12 cellular contexts compared by ENCODE assay signal in the genomic region with DNA sequence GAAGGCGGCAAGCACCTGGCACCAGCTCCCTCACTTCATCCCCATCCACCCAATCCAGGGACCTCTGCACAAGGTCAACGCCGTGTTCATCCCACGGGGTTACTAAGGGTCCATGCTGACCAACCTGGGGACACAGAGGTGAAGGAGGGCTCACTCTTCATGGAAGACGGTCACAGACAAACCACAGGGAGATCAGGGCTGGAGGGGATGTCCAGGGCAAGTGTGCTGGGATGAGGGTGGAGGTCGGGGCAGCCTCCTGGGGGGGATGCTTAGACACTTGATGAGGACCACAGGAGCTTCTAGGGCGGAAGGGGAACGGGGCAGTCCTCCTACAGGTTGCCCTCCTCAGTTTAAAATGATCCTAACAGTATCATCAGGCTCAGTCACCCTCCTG. TPM values are rescaled to one million over a fixed set of nuclear protein-coding genes. Genes with fewer than 3 reads are reported as not detected.
DNase-seq lines count a peak whose midpoint lies in the region; ATAC-seq and TF ChIP-seq lines count a peak whose summit lies in the region.
"Had no signal": no experiment of that assay in that cellular context is flagged by ENCODE, and none has a peak within 500 bp of the region (broad histone marks: within the 10 kb centered on the region; RNA-seq: fewer than 3 reads in every experiment).

No MANE protein-coding gene starts in this region.

- H3K27ac Mint-ChIP-seq in activated naive CD8-positive, alpha-beta T cell treated with anti-CD3 and anti-CD28 coated beads, Interleukin-2, amount 50 U/mL, for 24 hours: peak overlapping the region; percentile 90
- H3K27ac Mint-ChIP-seq in natural killer cell (peak overlapping the region; percentile 89 to 95), chondrocyte (ENCODE audit: unreplicated experiment) (no peak overlapping the region)
- H3K27ac Mint-ChIP-seq: HFFc6 had no signal

- DNase-seq in left cardiac atrium (peak; percentile 8), Right ventricle myocardium inferior (ENCODE audit: missing footprints) (no peak), natural killer cell (no peak), chondrocyte (ENCODE audit: low spot score) (no peak), NCI-H345 treated with DMSO at 0.1 percent for 48 hours (lab: John Stamatoyannopoulos, UW; ENCODE audit: unreplicated experiment) (no peak), NCI-H524 (lab: John Stamatoyannopoulos, UW) (no peak)
- no peak for DNase-seq in activated naive CD8-positive, alpha-beta T cell treated with anti-CD3 and anti-CD28 coated beads, Interleukin-2, amount 50 U/mL, for 24 hours
- DNase-seq: C1 segment of cervical spinal cord; effector CD8-positive, alpha-beta T cell; HFFc6; NCI-H1930 had no signal

- peaks cover 90% of the 10 kb centered on the region for H3K4me1 Mint-ChIP-seq in activated naive CD8-positive, alpha-beta T cell treated with anti-CD3 and anti-CD28 coated beads, Interleukin-2, amount 50 U/mL, for 24 hours
- peaks cover 87 to 88% of the 10 kb centered on the region in 2 donors for H3K4me1 Mint-ChIP-seq in natural killer cell
- peaks cover 22% of the 10 kb centered on the region for H3K4me1 Mint-ChIP-seq in chondrocyte (ENCODE audit: low read depth)

- H3K36me3 Mint-ChIP-seq in activated naive CD8-positive, alpha-beta T cell treated with anti-CD3 and anti-CD28 coated beads, Interleukin-2, amount 50 U/mL, for 24 hours (ENCODE audit: low read depth): peaks cover 31% of the 10 kb centered on the region
- H3K36me3 Mint-ChIP-seq in natural killer cell (peaks cover 7% of the 10 kb centered on the region), chondrocyte (ENCODE audit: low read depth) (peaks cover 17% of the 10 kb centered on the region)

- TF ChIP-seq CTCF in natural killer cell (IDR thresholded peaks at IDR 0.05) (no peak), chondrocyte (IDR thresholded peaks at IDR 0.05) (no peak)

- intact Hi-C loops in left cardiac atrium (cut with DNase I): no loop called here
- intact Hi-C loops in Right ventricle myocardium inferior (cut with DNase I): no loop called here
- intact Hi-C loops in natural killer cell (cut with micrococcal nuclease): no loop called here

- H3K9me3 Mint-ChIP-seq in activated naive CD8-positive, alpha-beta T cell treated with anti-CD3 and anti-CD28 coated beads, Interleukin-2, amount 50 U/mL, for 24 hours: no peaks in the 10 kb centered on the region
- no peaks in the 10 kb centered on the region for H3K9me3 Mint-ChIP-seq in natural killer cell
- no peaks in the 10 kb centered on the region for H3K9me3 Mint-ChIP-seq in chondrocyte (ENCODE audit: low read depth)
- H3K9me3 Mint-ChIP-seq: HFFc6 had no signal

- no peak for ATAC-seq in left cardiac atrium
- ATAC-seq in Right ventricle myocardium inferior: no peak
- no peak for ATAC-seq in activated naive CD8-positive, alpha-beta T cell treated with anti-CD3 and anti-CD28 coated beads, Interleukin-2, amount 50 U/mL, for 24 hours
- no peak for ATAC-seq in natural killer cell
- no peak for ATAC-seq in GM21529 (IDR thresholded peaks at IDR 0.05; ENCODE audit: unreplicated experiment)

- peaks cover 2% of the 10 kb centered on the region for H3K27me3 Mint-ChIP-seq in activated naive CD8-positive, alpha-beta T cell treated with anti-CD3 and anti-CD28 coated beads, Interleukin-2, amount 50 U/mL, for 24 hours
- H3K27me3 Mint-ChIP-seq in natural killer cell (ENCODE audit: low read depth in 2 of 2) (no peaks in the 10 kb centered on the region), chondrocyte (ENCODE audit: low read depth) (no peaks in the 10 kb centered on the region)

- H3K4me3 Mint-ChIP-seq in activated naive CD8-positive, alpha-beta T cell treated with anti-CD3 and anti-CD28 coated beads, Interleukin-2, amount 50 U/mL, for 24 hours: peak overlapping the region; percentile 50
- H3K4me3 Mint-ChIP-seq in natural killer cell: no peak overlapping the region
- no peak overlapping the region for H3K4me3 Mint-ChIP-seq in chondrocyte (ENCODE audit: unreplicated experiment)
- H3K4me3 Mint-ChIP-seq: HFFc6 had no signal

RNA-seq across cellular contexts. Expression of a gene that starts 46.7 kb away (rescaled TPM):
- total RNA-seq in left cardiac atrium (10 to 100 TPM; 23.3 to 31.4 TPM), Right ventricle myocardium inferior (41.2 TPM), natural killer cell (100 to 1,000 TPM in 2 of 3 donors, 10 to 100 TPM in 1; 77.4 to 172 (median 121) TPM), chondrocyte (16.1 to 18.2 TPM (median 17.6 TPM) in 3 replicates)
